In the genomic region with DNA sequence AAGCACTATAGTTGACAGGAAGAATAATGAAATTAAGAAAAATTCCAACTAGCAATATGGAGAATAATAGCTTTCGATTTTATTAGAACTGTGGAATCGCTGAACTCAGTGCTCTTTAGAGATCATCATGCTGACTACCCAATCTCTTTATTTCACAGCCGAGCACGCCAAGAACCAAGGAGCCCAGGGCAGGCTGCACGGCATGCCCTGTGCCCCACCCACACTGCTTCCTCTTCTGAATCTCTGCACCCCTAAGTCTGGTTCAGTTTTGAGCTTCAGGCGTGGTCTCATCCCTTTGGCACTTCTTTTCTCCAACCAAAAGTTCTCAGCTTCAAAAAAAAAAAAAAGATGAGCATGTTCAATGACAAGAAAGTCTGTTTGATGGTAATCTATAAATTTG, we compare ENCODE assay signal across 18 cellular contexts.
"Had no signal": no experiment of that assay in that cellular context is flagged by ENCODE, and none has a peak within 500 bp of the region (broad histone marks: within the 10 kb centered on the region; RNA-seq: fewer than 3 reads in every experiment).

No MANE protein-coding gene starts in this region.

- H3K27ac Mint-ChIP-seq: stimulated activated naive B cell treated with anti-CD40 and anti-IgM and Interleukin-4, amounts not matched to agents 10 μg/mL and 1 μg/mL and 100 μg/mL, for 72 hours; T-helper 1 cell treated with Interleukin-12 subunit alpha and Interleukin-12 subunit beta and Interleukin-4 antibody, amounts not matched to agents 30 μg/mL and 1 μg/mL, for 36 hours had no signal

- H3K4me1 Mint-ChIP-seq: stimulated activated naive B cell treated with anti-CD40 and anti-IgM and Interleukin-4, amounts not matched to agents 10 μg/mL and 1 μg/mL and 100 μg/mL, for 72 hours had no signal

- ATAC-seq: heart right ventricle; stimulated activated naive B cell treated with anti-CD40 and anti-IgM and Interleukin-4, amounts not matched to agents 10 μg/mL and 1 μg/mL and 100 μg/mL, for 72 hours had no signal

- H3K4me3 ChIP-seq: adrenal gland, esophagus squamous epithelium, heart right ventricle, left ventricle myocardium inferior, spleen, tibial nerve had no signal

- H3K27ac ChIP-seq: adrenal gland, esophagus squamous epithelium, heart right ventricle, left ventricle myocardium inferior, spleen, tibial nerve, VCaP had no signal

- H3K9me3 Mint-ChIP-seq: T-helper 1 cell treated with Interleukin-12 subunit alpha and Interleukin-12 subunit beta and Interleukin-4 antibody, amounts not matched to agents 30 μg/mL and 1 μg/mL, for 36 hours had no signal

- H3K36me3 ChIP-seq: adrenal gland, esophagus squamous epithelium, heart right ventricle, left ventricle myocardium inferior, spleen, tibial nerve had no signal

- H3K9me3 ChIP-seq: adrenal gland, esophagus squamous epithelium had no signal

- H3K36me3 Mint-ChIP-seq: stimulated activated naive B cell treated with anti-CD40 and anti-IgM and Interleukin-4, amounts not matched to agents 10 μg/mL and 1 μg/mL and 100 μg/mL, for 72 hours had no signal

- DNase-seq: activated CD4-positive, CD25-positive, alpha-beta regulatory T cell treated with anti-CD3 and anti-CD28 coated beads, Interleukin-2, amount 50 U/mL, for 72 hours; activated gamma-delta T cell treated with Interleukin-2 at 50 U/mL for 16 hours; adrenal gland; effector CD8-positive, alpha-beta T cell; esophagus squamous epithelium; heart right ventricle; left ventricle myocardium inferior; mammary epithelial cell; midbrain; occipital lobe; posterior cingulate gyrus; retina; spleen; stimulated activated CD4-positive, alpha-beta T cell treated with anti-CD3 and anti-CD28 coated beads, Interleukin-4, amount 100 ng/mL, for 4 hours; stimulated activated naive B cell treated with anti-CD40 and anti-IgM and Interleukin-4, amounts not matched to agents 10 μg/mL and 1 μg/mL and 100 μg/mL, for 72 hours had no signal

- H3K4me3 Mint-ChIP-seq: stimulated activated naive B cell treated with anti-CD40 and anti-IgM and Interleukin-4, amounts not matched to agents 10 μg/mL and 1 μg/mL and 100 μg/mL, for 72 hours; T-helper 1 cell treated with Interleukin-12 subunit alpha and Interleukin-12 subunit beta and Interleukin-4 antibody, amounts not matched to agents 30 μg/mL and 1 μg/mL, for 36 hours had no signal

- H3K4me1 ChIP-seq: adrenal gland, esophagus squamous epithelium, heart right ventricle, left ventricle myocardium inferior, spleen, tibial nerve had no signal

- H3K27me3 ChIP-seq: adrenal gland, esophagus squamous epithelium, tibial nerve had no signal
